Comparison of ENCODE assay signal across 8 cellular contexts in the genomic region with DNA sequence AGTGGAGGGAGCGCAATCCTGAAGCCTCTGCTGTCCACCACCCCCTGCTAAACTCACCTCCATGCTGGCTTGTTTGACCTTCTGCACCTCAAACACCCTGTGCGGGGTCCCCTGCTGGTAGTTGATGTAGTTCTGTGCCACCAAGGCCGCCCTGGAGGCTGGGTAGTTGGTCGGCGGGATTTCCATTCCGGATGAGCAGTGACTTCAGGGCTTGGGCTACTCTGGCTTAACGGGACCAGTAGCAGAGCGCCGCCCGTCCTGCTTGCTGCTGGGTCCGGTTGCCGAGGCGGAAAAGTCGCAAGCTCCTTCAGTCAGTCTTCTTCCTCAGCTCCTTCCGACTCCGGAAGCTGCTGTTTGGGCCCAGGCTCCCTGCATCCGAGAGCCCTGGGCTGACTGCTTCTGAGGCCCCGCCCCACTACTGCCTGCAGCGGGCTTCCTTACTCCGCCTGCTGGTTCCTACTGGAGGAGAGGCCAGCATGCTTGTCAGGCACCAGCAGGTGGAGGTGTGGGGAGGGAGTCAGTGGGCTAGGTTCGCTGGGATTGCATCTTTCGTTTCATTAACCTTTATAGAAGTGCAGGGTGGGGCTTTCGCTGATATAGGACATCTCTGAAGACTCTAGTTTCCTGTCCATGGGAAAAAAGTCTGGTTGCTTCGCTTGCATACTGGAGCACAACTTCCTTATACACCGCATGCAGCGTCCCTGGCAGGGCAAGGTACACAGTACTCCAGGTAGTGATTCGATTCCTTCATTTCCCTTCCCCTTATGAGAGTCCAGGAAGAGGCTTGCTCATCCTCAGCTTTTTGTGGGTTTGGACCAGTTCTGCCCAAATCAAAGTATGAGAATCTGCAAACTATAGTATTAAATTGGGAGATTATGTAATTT. TPM values are rescaled to one million over a fixed set of nuclear protein-coding genes. Genes with fewer than 3 reads are reported as not detected.
DNase-seq lines count a peak whose midpoint lies in the region; ATAC-seq and TF ChIP-seq lines count a peak whose summit lies in the region.

A gene with protein sequence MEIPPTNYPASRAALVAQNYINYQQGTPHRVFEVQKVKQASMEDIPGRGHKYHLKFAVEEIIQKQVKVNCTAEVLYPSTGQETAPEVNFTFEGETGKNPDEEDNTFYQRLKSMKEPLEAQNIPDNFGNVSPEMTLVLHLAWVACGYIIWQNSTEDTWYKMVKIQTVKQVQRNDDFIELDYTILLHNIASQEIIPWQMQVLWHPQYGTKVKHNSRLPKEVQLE (minus strand): TSS at position 356 of the 884 bp plus-strand sequence. CDS start 170 bp downstream, at position 186.

- H3K27me3 ChIP-seq in esophagus (ENCODE audit: control insufficient read depth in 1 of 2, insufficient read depth in 2 of 2, low read length in 2 of 2), result no peaks in the 10 kb centered on the region

- CTCF ChIA-PET in HEK293 (lab: Yijun Ruan, JAX), result interaction anchor here (0.5 to 2.1 kb wide), 6 partner anchors 11 to 117 kb away, joined by 3 to 6 read pairs (median 4); no protein-coding TSS in a partner anchor

- H3K27ac ChIP-seq in HEK293 (ENCODE audit: extremely low read depth, low read depth, low read length), result peak within 1 kb of the TSS; percentile 24; the same call in 1 of the 2 replicates
- peak within 1 kb of the TSS; percentile 88 to 93 for H3K27ac ChIP-seq in esophagus (ENCODE audit: low read depth in 2 of 2, low read length in 1 of 2)

- H3K9me3 ChIP-seq in HEK293 (ENCODE audit: control insufficient read depth, insufficient read depth, low read depth, low read length) (no peaks in the 10 kb centered on the region), esophagus (ENCODE audit: control insufficient read depth in 2 of 2, insufficient read depth in 1 of 2, low read depth in 1 of 2, low read length in 1 of 2) (no peaks in the 10 kb centered on the region)

- H3K4me3 Mint-ChIP-seq in activated T-cell treated with anti-CD3 and anti-CD28 coated beads, Interleukin-2, amount 50 U/mL, for 4 hours, result peak within 1 kb of the TSS; percentile 86

- H3K4me3 ChIP-seq in HEK293 (ENCODE audit: low read depth, low read length), result peak within 1 kb of the TSS; percentile 75
- H3K4me3 ChIP-seq in esophagus (ENCODE audit: low read depth in 1 of 2, low read length in 2 of 2), result peak within 1 kb of the TSS; percentile 66

- DNase-seq in NCI-H146 (lab: John Stamatoyannopoulos, UW) (peak; percentile 70), mucosa of gallbladder (ENCODE audit: low spot score) (peak; percentile 89), OCI-M2 (lab: John Stamatoyannopoulos, UW; ENCODE audit: unreplicated experiment) (no peak)
- DNase-seq in activated T-cell treated with anti-CD3 and anti-CD28 coated beads, Interleukin-2, amount 50 U/mL, for 4 hours, result peak; percentile 58
- DNase-seq in stimulated activated CD8-positive, alpha-beta memory T cell treated with anti-CD3 and anti-CD28 coated beads, Interleukin-4, amount 100 ng/mL, for 4 hours (ENCODE audit: low read depth in 2 of 2, low spot score in 1 of 2), result peak; percentile 42 to 50

- peaks cover 19% of the 10 kb centered on the region for H3K36me3 Mint-ChIP-seq in activated T-cell treated with anti-CD3 and anti-CD28 coated beads, Interleukin-2, amount 50 U/mL, for 4 hours (ENCODE audit: insufficient read depth)

- 6 to 7% methylated on average over 27 of the region's 27 CpGs for WGBS in esophagus, 2 donors

- POLR2A ChIA-PET in HEK293 (lab: Yijun Ruan, JAX), result interaction anchor here (0.5 kb wide), 1 partner anchor 121 kb away, joined by 4 read pairs; no protein-coding TSS in a partner anchor

- peaks cover 28% of the 10 kb centered on the region for H3K4me1 Mint-ChIP-seq in activated T-cell treated with anti-CD3 and anti-CD28 coated beads, Interleukin-2, amount 50 U/mL, for 4 hours (ENCODE audit: low read depth)

- H3K27me3 Mint-ChIP-seq in activated T-cell treated with anti-CD3 and anti-CD28 coated beads, Interleukin-2, amount 50 U/mL, for 4 hours (ENCODE audit: low read depth), result no peaks in the 10 kb centered on the region

- TF ChIP-seq CTCF in GM12872 (IDR thresholded peaks at IDR 0.05; ENCODE audit: insufficient read depth, low read depth, low read length), result peak; percentile 78
- peak; percentile 93 for TF ChIP-seq CTCF in HEK293 (tag by site-specific recombination; IDR thresholded peaks at IDR 0.05)

- no peaks in the 10 kb centered on the region for H3K9me3 Mint-ChIP-seq in activated T-cell treated with anti-CD3 and anti-CD28 coated beads, Interleukin-2, amount 50 U/mL, for 4 hours

- ATAC-seq in activated T-cell treated with anti-CD3 and anti-CD28 coated beads, Interleukin-2, amount 50 U/mL, for 4 hours, result peak; percentile 99

- H3K36me3 ChIP-seq in HEK293 (ENCODE audit: control insufficient read depth in 2 of 2, insufficient read depth in 1 of 2, low read length in 2 of 2) (peaks cover 2 to 30% of the 10 kb centered on the region in 2 experiments; a peak in 2 of 3 replicates), esophagus (ENCODE audit: control insufficient read depth in 2 of 2, insufficient read depth in 2 of 2, low read length in 1 of 2) (peaks cover under 1 to 3% of the 10 kb centered on the region in 2 donors)

- H3K4me1 ChIP-seq in HEK293 (ENCODE audit: control insufficient read depth, insufficient read depth, low read length) (no peaks in the 10 kb centered on the region), esophagus (ENCODE audit: control insufficient read depth in 2 of 2, insufficient read depth in 2 of 2, low read length in 1 of 2) (no peaks in the 10 kb centered on the region)

TF ChIP-seq in HEK293, 187 proteins besides CTCF, POLR2A, EP300 and RAD21 (continues in another document):
- TF ChIP-seq ZNF112 (tag by site-specific recombination; IDR thresholded peaks at IDR 0.05) (no peak), ZNF621 (tag by site-specific recombination; IDR thresholded peaks at IDR 0.05) (no peak), ZNF830 (tag by site-specific recombination; IDR thresholded peaks at IDR 0.05; ENCODE audit: low read depth) (no peak), ZNF560 (tag by site-specific recombination; IDR thresholded peaks at IDR 0.05; ENCODE audit: borderline replicate concordance) (no peak), ZNF426 (tag by site-specific recombination; IDR thresholded peaks at IDR 0.05) (no peak), ZNF132 (tag by site-specific recombination; IDR thresholded peaks at IDR 0.05; ENCODE audit: borderline replicate concordance) (no peak), SALL2 (tag by site-specific recombination; IDR thresholded peaks at IDR 0.05; ENCODE audit: borderline replicate concordance) (no peak)
- TF ChIP-seq, protein P1, sequence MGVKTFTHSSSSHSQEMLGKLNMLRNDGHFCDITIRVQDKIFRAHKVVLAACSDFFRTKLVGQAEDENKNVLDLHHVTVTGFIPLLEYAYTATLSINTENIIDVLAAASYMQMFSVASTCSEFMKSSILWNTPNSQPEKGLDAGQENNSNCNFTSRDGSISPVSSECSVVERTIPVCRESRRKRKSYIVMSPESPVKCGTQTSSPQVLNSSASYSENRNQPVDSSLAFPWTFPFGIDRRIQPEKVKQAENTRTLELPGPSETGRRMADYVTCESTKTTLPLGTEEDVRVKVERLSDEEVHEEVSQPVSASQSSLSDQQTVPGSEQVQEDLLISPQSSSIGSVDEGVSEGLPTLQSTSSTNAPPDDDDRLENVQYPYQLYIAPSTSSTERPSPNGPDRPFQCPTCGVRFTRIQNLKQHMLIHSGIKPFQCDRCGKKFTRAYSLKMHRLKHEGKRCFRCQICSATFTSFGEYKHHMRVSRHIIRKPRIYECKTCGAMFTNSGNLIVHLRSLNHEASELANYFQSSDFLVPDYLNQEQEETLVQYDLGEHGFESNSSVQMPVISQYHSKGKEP (tag by site-specific recombination; IDR thresholded peaks at IDR 0.05), result no peak
- TF ChIP-seq, protein P2, sequence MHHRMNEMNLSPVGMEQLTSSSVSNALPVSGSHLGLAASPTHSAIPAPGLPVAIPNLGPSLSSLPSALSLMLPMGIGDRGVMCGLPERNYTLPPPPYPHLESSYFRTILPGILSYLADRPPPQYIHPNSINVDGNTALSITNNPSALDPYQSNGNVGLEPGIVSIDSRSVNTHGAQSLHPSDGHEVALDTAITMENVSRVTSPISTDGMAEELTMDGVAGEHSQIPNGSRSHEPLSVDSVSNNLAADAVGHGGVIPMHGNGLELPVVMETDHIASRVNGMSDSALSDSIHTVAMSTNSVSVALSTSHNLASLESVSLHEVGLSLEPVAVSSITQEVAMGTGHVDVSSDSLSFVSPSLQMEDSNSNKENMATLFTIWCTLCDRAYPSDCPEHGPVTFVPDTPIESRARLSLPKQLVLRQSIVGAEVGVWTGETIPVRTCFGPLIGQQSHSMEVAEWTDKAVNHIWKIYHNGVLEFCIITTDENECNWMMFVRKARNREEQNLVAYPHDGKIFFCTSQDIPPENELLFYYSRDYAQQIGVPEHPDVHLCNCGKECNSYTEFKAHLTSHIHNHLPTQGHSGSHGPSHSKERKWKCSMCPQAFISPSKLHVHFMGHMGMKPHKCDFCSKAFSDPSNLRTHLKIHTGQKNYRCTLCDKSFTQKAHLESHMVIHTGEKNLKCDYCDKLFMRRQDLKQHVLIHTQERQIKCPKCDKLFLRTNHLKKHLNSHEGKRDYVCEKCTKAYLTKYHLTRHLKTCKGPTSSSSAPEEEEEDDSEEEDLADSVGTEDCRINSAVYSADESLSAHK (tag by site-specific recombination; IDR thresholded peaks at IDR 0.05), result no peak

RNA-seq across cellular contexts. Expression of the gene that starts here (rescaled TPM):
- total RNA-seq in activated T-cell treated with anti-CD3 and anti-CD28 coated beads, Interleukin-2, amount 50 U/mL, for 4 hours, result 1 to 10 TPM; 2.0 to 2.3 (median 2.3) TPM
- polyA plus RNA-seq in esophagus, result 10 to 100 TPM in 1 of 2 donors, 1 to 10 TPM in 1; 7.0 to 10.5 TPM
- 17.0 TPM for total RNA-seq in mucosa of gallbladder
